ENCODE assay signal across 8 cellular contexts in the genomic region with DNA sequence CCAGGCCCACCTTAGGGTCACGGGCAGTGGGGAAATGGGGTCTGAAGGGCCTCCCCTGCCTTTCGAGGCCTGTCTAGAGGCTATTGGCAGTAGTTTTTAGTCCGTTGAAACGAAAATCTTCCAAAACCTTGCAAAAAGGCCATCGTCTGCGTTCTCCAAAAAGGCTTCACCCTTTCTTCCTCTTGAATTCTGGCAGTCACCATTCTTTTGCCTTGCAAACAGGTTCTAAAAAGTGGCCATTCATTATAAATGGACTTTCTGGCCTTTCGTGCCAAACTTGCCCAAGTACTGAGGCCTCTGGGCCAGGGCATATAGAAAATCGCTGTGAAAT. TPM values are rescaled to one million over a fixed set of nuclear protein-coding genes. Genes with fewer than 3 reads are reported as not detected.
DNase-seq lines count a peak whose midpoint lies in the region; ATAC-seq, FAIRE-seq and TF ChIP-seq lines count a peak whose summit lies in the region.

No MANE protein-coding gene starts in this region.

- peak overlapping the region; percentile 83 for H3K4me3 Mint-ChIP-seq in CD4-positive, alpha-beta T cell
- H3K4me3 Mint-ChIP-seq in IgD-negative memory B cell, result peak overlapping the region; percentile 3 to 79 (median 60)
- H3K4me3 Mint-ChIP-seq in osteocyte (ENCODE audit: unreplicated experiment), result peak overlapping the region; percentile 29

- peaks cover 36% of the 10 kb centered on the region for H3K4me1 Mint-ChIP-seq in CD4-positive, alpha-beta T cell (ENCODE audit: low read depth)
- H3K4me1 Mint-ChIP-seq in IgD-negative memory B cell, result peaks cover 6 to 9% (median 6%) of the 10 kb centered on the region in 3 donors
- peaks cover 7% of the 10 kb centered on the region for H3K4me1 Mint-ChIP-seq in osteocyte (ENCODE audit: unreplicated experiment)

- no peaks in the 10 kb centered on the region for H3K27me3 Mint-ChIP-seq in CD4-positive, alpha-beta T cell
- no peaks in the 10 kb centered on the region for H3K27me3 Mint-ChIP-seq in IgD-negative memory B cell
- no peaks in the 10 kb centered on the region for H3K27me3 Mint-ChIP-seq in osteocyte (ENCODE audit: unreplicated experiment)

- CTCF ChIA-PET in CD4-positive, alpha-beta T cell (lab: Charles Lee), result no interaction called here

- H3K4me3 ChIP-seq in dorsolateral prefrontal cortex, result peak overlapping the region in 58 of 59 donors; percentile 16 to 98 (median 89)

- H3K27me3 ChIP-seq in CD4-positive, alpha-beta T cell (ENCODE audit: control insufficient read depth, insufficient read depth, low read length), result no peaks in the 10 kb centered on the region
- H3K27me3 ChIP-seq in dorsolateral prefrontal cortex, result peaks cover 0 to under 1% (median 0%) of the 10 kb centered on the region in 45 donors

- no peak for ATAC-seq in CD4-positive, alpha-beta T cell (ENCODE audit: poor library complexity)

- H3K27ac ChIP-seq in CD4-positive, alpha-beta T cell (ENCODE audit: low read depth, low read length), result peak overlapping the region; percentile 21
- H3K27ac ChIP-seq in dorsolateral prefrontal cortex, result peak overlapping the region in 52 of 59 donors; percentile 3 to 93 (median 69)

- TF ChIP-seq POLR2A in H54 (IDR thresholded peaks at IDR 0.05; ENCODE audit: low read depth, low read length), result no peak

- POLR2A ChIA-PET in CD4-positive, alpha-beta T cell (lab: Charles Lee), result interaction anchor here (0.7 to 2.5 kb wide), 15 partner anchors 13 to 1122 kb away, joined by 3 to 29 read pairs (median 4); a partner anchor contains a TSS

- no peak for FAIRE-seq in H54 (lab: Jason Lieb, UNC)

- intact Hi-C loops in CD4-positive, alpha-beta T cell (cut with DNase I, micrococcal nuclease), result loop anchor here (1.0 to 10.0 kb wide), 4 partner anchors 28 to 1120 kb away; a partner anchor contains a TSS
- intact Hi-C loops in dorsolateral prefrontal cortex (cut with DNase I), result loop anchor here (2.0 to 10.0 kb wide), 3 partner anchors 70 to 430 kb away; a partner anchor contains a TSS

- no peaks in the 10 kb centered on the region for H3K9me3 ChIP-seq in CD4-positive, alpha-beta T cell (ENCODE audit: control insufficient read depth, low read length)

- peak overlapping the region; percentile 87 for H3K27ac Mint-ChIP-seq in CD4-positive, alpha-beta T cell
- peak overlapping the region in 2 of 3 donors; percentile 63 to 82 for H3K27ac Mint-ChIP-seq in IgD-negative memory B cell
- H3K27ac Mint-ChIP-seq in osteocyte (ENCODE audit: unreplicated experiment), result peak overlapping the region; percentile 34

- no peak for DNase-seq in CD4-positive, alpha-beta T cell
- no peak for DNase-seq in dorsolateral prefrontal cortex
- DNase-seq in osteocyte (ENCODE audit: extremely low spot score, unreplicated experiment), result no peak
- DNase-seq in H54 (ENCODE audit: insufficient read length, low spot score), result no peak
- DNase-seq in EL, result no peak
- DNase-seq in NCI-H226, result no peak
- DNase-seq in cerebellum (ENCODE audit: low spot score), result no peak

- no peaks in the 10 kb centered on the region for H3K9me3 Mint-ChIP-seq in CD4-positive, alpha-beta T cell
- H3K9me3 Mint-ChIP-seq in IgD-negative memory B cell (peaks cover 0 to 5% (median 2%) of the 10 kb centered on the region in 3 donors), osteocyte (ENCODE audit: unreplicated experiment) (no peaks in the 10 kb centered on the region)

- peaks cover 39% of the 10 kb centered on the region for H3K36me3 Mint-ChIP-seq in CD4-positive, alpha-beta T cell (ENCODE audit: low read depth)
- H3K36me3 Mint-ChIP-seq in IgD-negative memory B cell (peaks cover 9% of the 10 kb centered on the region), osteocyte (ENCODE audit: unreplicated experiment) (peaks cover 21% of the 10 kb centered on the region)

- no peak for TF ChIP-seq CTCF in CD4-positive, alpha-beta T cell (IDR thresholded peaks at IDR 0.05)
- TF ChIP-seq CTCF in dorsolateral prefrontal cortex (IDR thresholded peaks at IDR 0.05 in 54 of 56, conservative IDR thresholded peaks at IDR 0.05 in 2 of 56; ENCODE audit: low read depth in 1 of 56, partially characterized antibody in 56 of 56) (no peak), osteocyte (IDR thresholded peaks at IDR 0.05) (no peak)

RNA-seq across cellular contexts. Expression of a gene that starts 0.4 kb away (rescaled TPM):
- 10 to 100 TPM; 16.6 to 18.1 TPM for total RNA-seq in CD4-positive, alpha-beta T cell
- polyA plus RNA-seq in IgD-negative memory B cell, result 13.3 TPM
- total RNA-seq in dorsolateral prefrontal cortex, result 10 to 100 TPM; 33.7 to 81.2 (median 49.6) TPM
- total RNA-seq in osteocyte, result 15.8 and 16.0 TPM in 2 replicates
- 21.0 TPM for total RNA-seq in cerebellum

Comparison
In these comparisons a context has a peak if more than half of its experiments do, and no peak if none do; other contexts are left out.
1. H3K27ac Mint-ChIP-seq: peak in every context shown above with its lines; median percentile 87 in CD4-positive, alpha-beta T cell; 72 in IgD-negative memory B cell; 34 in osteocyte.
2. H3K4me3 Mint-ChIP-seq: peak in every context shown above with its lines; median percentile 83 in CD4-positive, alpha-beta T cell; 60 in IgD-negative memory B cell; 29 in osteocyte.